In the genomic region with DNA sequence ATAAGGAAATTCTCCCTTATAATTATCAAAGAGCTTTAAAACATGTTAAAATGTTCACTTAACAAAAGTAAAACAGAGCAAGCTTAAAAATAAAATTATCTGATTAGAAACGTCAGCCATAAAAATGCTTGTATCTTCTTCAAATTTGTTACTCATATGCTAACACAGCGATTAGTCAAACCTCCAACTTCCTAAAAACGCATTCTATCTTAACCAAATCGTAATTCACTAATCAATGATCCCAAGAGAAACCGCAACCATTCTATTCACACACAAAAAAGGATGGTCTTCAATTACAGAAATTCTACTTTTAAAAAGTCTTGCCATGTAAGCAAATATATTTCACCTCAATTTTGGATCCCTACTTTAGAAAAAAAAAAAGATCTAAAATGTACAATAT, we compare ENCODE assay signal across 1 cellular context.
TF ChIP-seq lines count a peak whose summit lies in the region.

No MANE protein-coding gene starts in this region.

TF ChIP-seq in SK-N-SH, 30 proteins besides CTCF, POLR2A, EP300 and RAD21 (continued from another document):
- TF ChIP-seq, protein P1, sequence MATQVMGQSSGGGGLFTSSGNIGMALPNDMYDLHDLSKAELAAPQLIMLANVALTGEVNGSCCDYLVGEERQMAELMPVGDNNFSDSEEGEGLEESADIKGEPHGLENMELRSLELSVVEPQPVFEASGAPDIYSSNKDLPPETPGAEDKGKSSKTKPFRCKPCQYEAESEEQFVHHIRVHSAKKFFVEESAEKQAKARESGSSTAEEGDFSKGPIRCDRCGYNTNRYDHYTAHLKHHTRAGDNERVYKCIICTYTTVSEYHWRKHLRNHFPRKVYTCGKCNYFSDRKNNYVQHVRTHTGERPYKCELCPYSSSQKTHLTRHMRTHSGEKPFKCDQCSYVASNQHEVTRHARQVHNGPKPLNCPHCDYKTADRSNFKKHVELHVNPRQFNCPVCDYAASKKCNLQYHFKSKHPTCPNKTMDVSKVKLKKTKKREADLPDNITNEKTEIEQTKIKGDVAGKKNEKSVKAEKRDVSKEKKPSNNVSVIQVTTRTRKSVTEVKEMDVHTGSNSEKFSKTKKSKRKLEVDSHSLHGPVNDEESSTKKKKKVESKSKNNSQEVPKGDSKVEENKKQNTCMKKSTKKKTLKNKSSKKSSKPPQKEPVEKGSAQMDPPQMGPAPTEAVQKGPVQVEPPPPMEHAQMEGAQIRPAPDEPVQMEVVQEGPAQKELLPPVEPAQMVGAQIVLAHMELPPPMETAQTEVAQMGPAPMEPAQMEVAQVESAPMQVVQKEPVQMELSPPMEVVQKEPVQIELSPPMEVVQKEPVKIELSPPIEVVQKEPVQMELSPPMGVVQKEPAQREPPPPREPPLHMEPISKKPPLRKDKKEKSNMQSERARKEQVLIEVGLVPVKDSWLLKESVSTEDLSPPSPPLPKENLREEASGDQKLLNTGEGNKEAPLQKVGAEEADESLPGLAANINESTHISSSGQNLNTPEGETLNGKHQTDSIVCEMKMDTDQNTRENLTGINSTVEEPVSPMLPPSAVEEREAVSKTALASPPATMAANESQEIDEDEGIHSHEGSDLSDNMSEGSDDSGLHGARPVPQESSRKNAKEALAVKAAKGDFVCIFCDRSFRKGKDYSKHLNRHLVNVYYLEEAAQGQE (IDR thresholded peaks at IDR 0.05; ENCODE audit: low read depth, low read length): no peak
- TF ChIP-seq TAF1 (IDR thresholded peaks at IDR 0.05; ENCODE audit: borderline replicate concordance, low read depth, low read length) (no peak), GATA2 (CRISPR knock-in tag; IDR thresholded peaks at IDR 0.05) (no peak)
